In the genomic region with DNA sequence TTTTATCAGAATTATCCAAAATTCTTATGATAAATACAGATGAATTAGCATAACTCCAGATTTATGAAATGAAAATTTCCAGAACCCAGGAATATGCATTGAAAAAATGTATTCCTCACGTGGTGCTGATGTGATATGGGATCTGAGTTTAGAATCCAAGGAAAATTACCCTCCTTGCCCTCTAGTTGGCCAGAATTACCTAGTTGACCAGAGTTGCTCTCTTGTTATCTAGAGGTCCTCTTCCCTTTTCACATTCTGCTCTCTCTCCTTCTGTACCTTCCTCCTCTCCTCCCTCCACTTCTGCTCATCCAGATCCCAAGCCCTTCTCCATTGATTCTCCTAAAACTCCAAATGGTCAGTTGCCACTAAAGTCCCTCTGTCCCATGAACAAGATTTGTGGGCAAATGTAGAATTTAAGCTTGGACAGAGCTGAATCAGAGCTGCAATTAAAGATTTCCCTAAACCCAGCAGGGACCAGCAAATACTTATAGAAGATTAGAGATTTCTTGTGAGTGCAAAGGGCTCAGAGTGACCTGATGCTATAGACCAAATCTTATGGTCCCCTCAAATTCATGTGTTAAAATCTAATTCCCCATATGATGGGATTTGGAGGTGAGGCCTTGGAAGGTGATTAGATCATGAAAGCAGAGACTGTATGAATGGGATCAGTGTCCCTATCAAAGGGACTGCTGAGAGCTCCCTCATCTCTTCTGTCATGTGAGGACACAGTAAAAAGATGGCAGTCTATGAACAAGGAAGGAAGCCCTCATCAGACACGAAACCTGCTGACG, we compare ENCODE assay signal across 24 cellular contexts.
DNase-seq lines count a peak whose midpoint lies in the region; ATAC-seq, FAIRE-seq and TF ChIP-seq lines count a peak whose summit lies in the region.
"Had no signal": no experiment of that assay in that cellular context is flagged by ENCODE, and none has a peak within 500 bp of the region (broad histone marks: within the 10 kb centered on the region; RNA-seq: fewer than 3 reads in every experiment).

No MANE protein-coding gene starts in this region.

- no TSS peak for BruUV-seq in K562 (replicated peaks; lab: Mats Ljungman, UMichigan)

- H3K4me2 ChIP-seq in K562 (ENCODE audit: insufficient read depth, low read length), result no peak overlapping the region
- H3K4me2 ChIP-seq: PC-9 had no signal

- H2AFZ ChIP-seq in K562 (ENCODE audit: low read depth, low read length), result no peak overlapping the region
- H2AFZ ChIP-seq: PC-9 had no signal

- no peak overlapping the region for H3K4me3 ChIP-seq in K562
- H3K4me3 ChIP-seq: PC-9 had no signal

- no peak for TF ChIP-seq CTCF in K562 (IDR thresholded peaks at IDR 0.05 in 2 of 3, conservative IDR thresholded peaks at IDR 0.05 in 1 of 3; ENCODE audit: insufficient read depth in 2 of 3, low read depth in 1 of 3, low read length in 3 of 3)
- TF ChIP-seq CTCF in glutamatergic neuron (IDR thresholded peaks at IDR 0.05; ENCODE audit: partially characterized antibody, unreplicated experiment), result peak; percentile 15

- CTCF ChIA-PET in K562 (lab: Yijun Ruan, JAX; ENCODE audit: low intra/inter-chr PET ratio), result interaction anchor here (0.9 to 1.5 kb wide), 3 partner anchors 8 to 64 kb away, joined by 3 read pairs; no protein-coding TSS in a partner anchor

- H3K27me3 Mint-ChIP-seq in activated naive CD8-positive, alpha-beta T cell, result no peaks in the 10 kb centered on the region
- no peaks in the 10 kb centered on the region for H3K27me3 Mint-ChIP-seq in activated naive CD8-positive, alpha-beta T cell treated with anti-CD3 and anti-CD28 coated beads for 36 hours
- H3K27me3 Mint-ChIP-seq in glutamatergic neuron (ENCODE audit: unreplicated experiment), result peaks cover 2% of the 10 kb centered on the region

- peaks cover 6% of the 10 kb centered on the region for H3K9me1 ChIP-seq in K562 (ENCODE audit: control insufficient read depth, insufficient read depth, low read length)

- no peak for FAIRE-seq in K562 (lab: Jason Lieb, UNC)
- FAIRE-seq: GM19239 had no signal

- TF ChIP-seq RAD21 in K562 (CRISPR knock-in tag; conservative IDR thresholded peaks at IDR 0.05 in 1 of 2, IDR thresholded peaks at IDR 0.05 in 1 of 2), result no peak

- peaks cover 0 to 3% of the 10 kb centered on the region in 2 experiments; a peak in 1 of 5 replicates for H3K4me1 ChIP-seq in K562 (replicated peaks in 1 of 2; ENCODE audit: control insufficient read depth in 2 of 2, insufficient read depth in 2 of 2, low read length in 2 of 2)

- POLR2A ChIA-PET in K562 (lab: Yijun Ruan, JAX), result interaction anchor here (0.6 to 2.6 kb wide), 9 partner anchors 10 to 152 kb away, joined by 3 to 11 read pairs (median 4); no protein-coding TSS in a partner anchor

- TF ChIP-seq EP300 in K562 (IDR thresholded peaks at IDR 0.05; ENCODE audit: low read length), result no peak

- 0% methylated on average over 3 of the region's 3 CpGs for WGBS in K562 (ENCODE audit: insufficient coverage, low coverage, missing lambda C conversion rate)

- H3K36me3 ChIP-seq in K562 (ENCODE audit: control insufficient read depth, insufficient read depth, low read length), result no peaks in the 10 kb centered on the region

- intact Hi-C loops in K562 (cut with micrococcal nuclease), result no loop called here

- in situ Hi-C loops in K562 (cut with MboI), result no loop called here

- H3K36me3 Mint-ChIP-seq in activated naive CD8-positive, alpha-beta T cell, result no peaks in the 10 kb centered on the region
- H3K36me3 Mint-ChIP-seq in activated naive CD8-positive, alpha-beta T cell treated with anti-CD3 and anti-CD28 coated beads for 36 hours, result no peaks in the 10 kb centered on the region
- H3K36me3 Mint-ChIP-seq in glutamatergic neuron (ENCODE audit: unreplicated experiment), result no peaks in the 10 kb centered on the region

- H3K27ac ChIP-seq in K562 (ENCODE audit: extremely low read depth, low read depth, low read length), result no peak overlapping the region
- H3K27ac ChIP-seq: PC-9, RWPE1 had no signal

- H3K9me3 ChIP-seq in K562 (replicated peaks; ENCODE audit: control insufficient read depth, insufficient read depth, low read depth, low read length), result no peaks in the 10 kb centered on the region

- peaks cover 9% of the 10 kb centered on the region for H3K4me1 Mint-ChIP-seq in activated naive CD8-positive, alpha-beta T cell (ENCODE audit: low read depth)
- no peaks in the 10 kb centered on the region for H3K4me1 Mint-ChIP-seq in activated naive CD8-positive, alpha-beta T cell treated with anti-CD3 and anti-CD28 coated beads for 36 hours
- no peaks in the 10 kb centered on the region for H3K4me1 Mint-ChIP-seq in glutamatergic neuron (ENCODE audit: low read depth, unreplicated experiment)

- no peak for ATAC-seq in K562
- ATAC-seq in HG03469 (IDR thresholded peaks at IDR 0.05; ENCODE audit: unreplicated experiment), result no peak
- ATAC-seq: SK-N-SH treated with all-trans-retinoic acid at 6 μM for 48 hours had no signal

- H3K4me3 Mint-ChIP-seq in activated naive CD8-positive, alpha-beta T cell, result no peak overlapping the region
- no peak overlapping the region for H3K4me3 Mint-ChIP-seq in activated naive CD8-positive, alpha-beta T cell treated with anti-CD3 and anti-CD28 coated beads for 36 hours
- no peak overlapping the region for H3K4me3 Mint-ChIP-seq in glutamatergic neuron (ENCODE audit: unreplicated experiment)

- H3K9me3 Mint-ChIP-seq in activated naive CD8-positive, alpha-beta T cell (ENCODE audit: low read depth), result no peaks in the 10 kb centered on the region
- no peaks in the 10 kb centered on the region for H3K9me3 Mint-ChIP-seq in activated naive CD8-positive, alpha-beta T cell treated with anti-CD3 and anti-CD28 coated beads for 36 hours
- peaks cover 2% of the 10 kb centered on the region for H3K9me3 Mint-ChIP-seq in glutamatergic neuron (ENCODE audit: unreplicated experiment)

- H3K79me2 ChIP-seq in K562 (ENCODE audit: control insufficient read depth, insufficient read depth, low read length), result no peaks in the 10 kb centered on the region

- no peak for TF ChIP-seq POLR2A in K562 (conservative IDR thresholded peaks at IDR 0.05)

- peaks cover 29 to 30% of the 10 kb centered on the region in 2 experiments for H3K27me3 ChIP-seq in K562 (ENCODE audit: control insufficient read depth in 2 of 2, insufficient read depth in 2 of 2, low read length in 2 of 2)

- H3K9ac ChIP-seq in K562 (ENCODE audit: insufficient read depth in 1 of 2, low read depth in 2 of 2, low read length in 2 of 2), result no peak overlapping the region

- peak overlapping the region; percentile 36 for H3K27ac Mint-ChIP-seq in activated naive CD8-positive, alpha-beta T cell
- no peak overlapping the region for H3K27ac Mint-ChIP-seq in activated naive CD8-positive, alpha-beta T cell treated with anti-CD3 and anti-CD28 coated beads for 36 hours
- no peak overlapping the region for H3K27ac Mint-ChIP-seq in glutamatergic neuron (ENCODE audit: unreplicated experiment)

- peaks cover 30% of the 10 kb centered on the region for H4K20me1 ChIP-seq in K562 (replicated peaks; ENCODE audit: control insufficient read depth, insufficient read depth, low read length)

- DNase-seq in activated naive CD8-positive, alpha-beta T cell treated with anti-CD3 and anti-CD28 coated beads for 36 hours, result no peak
- peak in 1 of 4 experiments; percentile 60 for DNase-seq in K562 (ENCODE audit: extremely low read depth in 1 of 4, low spot score in 3 of 4)
- DNase-seq in glutamatergic neuron, result no peak
- no peak for DNase-seq in retina
- DNase-seq in T-helper 1 cell, result no peak
- no peak for DNase-seq in hypothalamus (lab: John Stamatoyannopoulos, UW)
- DNase-seq: 8988T, C1 segment of cervical spinal cord, EL, GF-D8, GOT3, MM.1S, NCI-H1048, NCI-H1417 treated with DMSO at 0.1 percent for 48 hours, NCI-H187, NCI-H446, NCI-H526 treated with DMSO at 0.1 percent for 48 hours, PC-9, SIG-M5 had no signal

TF ChIP-seq in K562, 482 proteins besides CTCF, POLR2A, EP300 and RAD21 (continues in another document):
- TF ChIP-seq EZH2 (IDR thresholded peaks at IDR 0.05; ENCODE audit: borderline replicate concordance, low read depth, low read length) (no peak), SUPT5H (IDR thresholded peaks at IDR 0.05) (no peak), ZNF124 (CRISPR knock-in tag; IDR thresholded peaks at IDR 0.05) (no peak), PRMT5 (CRISPR knock-in tag; IDR thresholded peaks at IDR 0.05) (0 out of 2 replicates have a peak, but pooled peaks have one; percentile 10)
- TF ChIP-seq, protein P1, sequence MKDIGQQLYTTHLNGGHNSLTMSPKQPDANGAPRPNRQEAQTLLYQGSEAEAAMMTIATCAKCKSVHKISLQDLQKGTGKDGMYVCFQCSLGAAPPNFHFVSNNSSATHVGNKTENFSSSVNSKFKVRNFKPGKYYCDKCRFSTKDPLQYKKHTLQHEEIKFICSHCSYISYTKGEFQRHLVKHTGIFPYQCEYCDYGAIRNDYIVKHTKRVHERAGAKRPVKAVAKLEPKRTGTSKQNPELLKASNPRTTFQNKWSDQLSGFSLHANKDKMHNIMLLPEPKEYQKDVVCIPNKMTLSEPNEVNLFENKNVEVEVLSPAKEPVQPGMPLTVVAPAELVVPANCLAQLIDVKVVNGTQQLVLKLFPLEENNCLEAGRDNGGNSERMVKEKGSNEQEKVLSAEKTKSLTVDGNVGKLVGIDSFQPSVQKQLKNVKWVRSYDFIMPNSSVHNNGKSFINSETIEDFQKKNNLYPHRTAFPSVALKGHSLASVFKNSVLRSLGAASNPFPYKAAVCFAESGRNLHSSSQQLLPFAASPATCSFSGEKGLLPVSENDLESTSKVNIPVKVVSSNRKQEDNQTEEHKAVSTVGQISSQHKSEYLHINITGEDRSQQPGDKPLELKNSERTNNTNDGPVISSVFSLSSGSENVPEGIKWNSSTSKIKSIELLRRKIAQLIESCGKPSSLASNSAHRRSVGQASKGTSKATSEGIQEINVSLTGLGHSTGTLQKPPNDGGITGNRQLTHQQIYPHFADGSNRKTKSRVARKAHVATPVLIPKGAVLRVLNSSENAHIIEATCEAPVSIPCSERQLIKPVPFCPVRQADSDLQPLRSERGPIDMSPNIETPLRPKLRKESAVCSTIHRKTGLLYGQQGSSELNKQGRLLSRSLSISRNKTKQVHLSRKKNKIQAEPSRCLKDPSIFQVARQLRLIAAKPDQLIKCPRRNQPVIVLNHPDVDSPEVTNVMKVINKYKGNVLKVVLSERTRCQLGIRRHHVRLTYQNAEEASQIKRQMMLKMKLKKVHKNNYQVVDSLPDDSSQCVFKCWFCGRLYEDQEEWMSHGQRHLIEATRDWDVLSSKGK (CRISPR knock-in tag; IDR thresholded peaks at IDR 0.05), result no peak
- TF ChIP-seq, protein P2, sequence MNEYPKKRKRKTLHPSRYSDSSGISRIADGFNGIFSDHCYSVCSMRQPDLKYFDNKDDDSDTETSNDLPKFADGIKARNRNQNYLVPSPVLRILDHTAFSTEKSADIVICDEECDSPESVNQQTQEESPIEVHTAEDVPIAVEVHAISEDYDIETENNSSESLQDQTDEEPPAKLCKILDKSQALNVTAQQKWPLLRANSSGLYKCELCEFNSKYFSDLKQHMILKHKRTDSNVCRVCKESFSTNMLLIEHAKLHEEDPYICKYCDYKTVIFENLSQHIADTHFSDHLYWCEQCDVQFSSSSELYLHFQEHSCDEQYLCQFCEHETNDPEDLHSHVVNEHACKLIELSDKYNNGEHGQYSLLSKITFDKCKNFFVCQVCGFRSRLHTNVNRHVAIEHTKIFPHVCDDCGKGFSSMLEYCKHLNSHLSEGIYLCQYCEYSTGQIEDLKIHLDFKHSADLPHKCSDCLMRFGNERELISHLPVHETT (CRISPR knock-in tag; conservative IDR thresholded peaks at IDR 0.05 in 1 of 2, IDR thresholded peaks at IDR 0.05 in 1 of 2), result peak in 1 of 2 experiments; percentile 87; a peak in 1 of 4 replicates
